ENCODE assay signal across 8 cellular contexts in the genomic region with DNA sequence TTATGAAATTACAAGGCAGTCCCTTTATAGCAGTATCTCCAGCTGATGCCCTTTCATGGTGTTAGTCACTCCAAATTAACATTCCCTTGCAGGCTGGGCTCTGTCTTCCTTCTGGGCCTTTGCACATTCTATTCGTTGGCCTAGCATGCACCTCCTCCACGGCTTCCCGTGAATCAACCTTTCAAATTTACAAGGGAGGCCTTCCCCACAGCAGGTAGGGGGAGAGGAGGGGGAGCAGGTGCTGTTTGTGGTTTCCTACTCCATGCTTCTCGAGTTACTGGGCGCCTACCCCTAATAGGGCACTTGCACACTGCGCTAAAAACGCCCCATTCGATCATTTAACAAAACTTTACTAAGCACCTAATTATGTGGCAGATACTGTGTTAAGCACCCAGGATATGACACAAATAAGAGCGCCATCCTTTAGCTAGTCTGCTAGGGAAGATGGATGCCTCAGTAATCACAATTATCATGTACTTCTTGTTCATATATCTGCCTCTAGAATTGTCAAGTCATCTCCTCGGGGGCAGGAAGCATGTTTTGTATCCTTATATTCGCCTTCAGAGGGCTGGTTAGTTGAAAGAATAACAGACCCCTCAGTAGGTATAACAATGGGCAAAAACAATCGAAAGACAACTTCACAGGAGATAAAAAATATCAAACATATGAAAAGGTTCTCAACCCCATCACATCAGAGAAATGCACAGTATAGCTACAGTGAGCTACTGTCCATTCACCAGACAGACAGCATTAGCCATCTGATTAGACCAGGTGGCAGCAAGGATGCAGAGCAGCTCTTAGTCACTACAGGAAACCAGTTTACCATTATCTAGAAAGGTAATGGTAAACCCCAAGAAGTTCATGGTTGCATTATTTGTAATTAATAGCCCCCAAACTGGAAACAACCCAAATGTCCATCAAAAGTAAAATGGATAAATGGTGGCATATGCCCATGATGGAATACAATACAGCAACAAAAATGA. TPM values are rescaled to one million over a fixed set of nuclear protein-coding genes. Genes with fewer than 3 reads are reported as not detected.
DNase-seq lines count a peak whose midpoint lies in the region; FAIRE-seq and TF ChIP-seq lines count a peak whose summit lies in the region.

No MANE protein-coding gene starts in this region.

- no peaks in the 10 kb centered on the region for H3K9me3 ChIP-seq in iPS-18a (ENCODE audit: control insufficient read depth, low read depth, low read length)

- peak overlapping the region; percentile 94 for H3K9ac ChIP-seq in iPS-18a (ENCODE audit: low read length)

- H3K36me3 ChIP-seq in iPS-18a (ENCODE audit: control insufficient read depth, low read depth, low read length), result no peaks in the 10 kb centered on the region

- peak overlapping the region; percentile 20 for H3K27ac ChIP-seq in iPS-18a (ENCODE audit: low read length)

- DNase-seq in Daoy (ENCODE audit: low read depth), result peak; percentile 50
- peak; percentile 67 for DNase-seq in NCI-H510A (lab: John Stamatoyannopoulos, UW)
- peak; percentile 68 to 70 for DNase-seq in activated T-cell treated with anti-CD3 and anti-CD28 coated beads, Interleukin-2, amount 50 U/mL, for 48 hours
- DNase-seq in stimulated activated CD8-positive, alpha-beta memory T cell treated with anti-CD3 and anti-CD28 coated beads, Interleukin-4, amount 100 ng/mL, for 24 hours (ENCODE audit: low read depth), result peak; percentile 23
- DNase-seq in NCI-H446 treated with DMSO at 0.1 percent for 48 hours (lab: John Stamatoyannopoulos, UW), result no peak
- DNase-seq in D721Med (ENCODE audit: insufficient read length, low spot score), result no peak
- no peak for DNase-seq in GDM1 (lab: John Stamatoyannopoulos, UW)

- peaks cover 41% of the 10 kb centered on the region for H3K4me1 ChIP-seq in iPS-18a (ENCODE audit: control insufficient read depth, low read depth, low read length)

- no peaks in the 10 kb centered on the region for H3K27me3 ChIP-seq in iPS-18a (ENCODE audit: control insufficient read depth, insufficient read depth, low read length)

- peak overlapping the region; percentile 34 for H3K4me3 ChIP-seq in iPS-18a (ENCODE audit: low read length)

- no peak for TF ChIP-seq CTCF in D721Med (IDR thresholded peaks at IDR 0.05; ENCODE audit: insufficient read depth, missing control alignments)

- FAIRE-seq in D721Med (lab: Jason Lieb, UNC), result no peak

RNA-seq across cellular contexts. Expression of gene ADAR, which starts 1.7 kb away (rescaled TPM):
- total RNA-seq in Daoy (2014; rRNA removed; shearing (Covaris generic)), result 70.8 and 83.9 TPM in 2 replicates

RNA-seq across cellular contexts. Expression of gene CHRNB2, which starts 42.1 kb away (rescaled TPM):
- total RNA-seq in Daoy (2014; rRNA removed; shearing (Covaris generic)), result 0.80 and 1.0 TPM in 2 replicates

RNA-seq across cellular contexts. Expression of gene UBE2Q1, which starts 51.2 kb away (rescaled TPM):
- 39.9 and 78.3 TPM in 2 replicates for total RNA-seq in Daoy (2014; rRNA removed; shearing (Covaris generic))

Comparison
In these comparisons a context has a peak if more than half of its experiments do, and no peak if none do; other contexts are left out.
1. DNase-seq: peak in Daoy (single experiment), NCI-H510A (single experiment), activated T-cell treated with anti-CD3 and anti-CD28 coated beads, Interleukin-2, amount 50 U/mL, for 48 hours (2 of 2) and stimulated activated CD8-positive, alpha-beta memory T cell treated with anti-CD3 and anti-CD28 coated beads, Interleukin-4, amount 100 ng/mL, for 24 hours (single experiment); none in NCI-H446 treated with DMSO at 0.1 percent for 48 hours (single experiment), D721Med (single experiment) and GDM1 (single experiment).